Comparison of ENCODE assay signal across 2 cellular contexts in the genomic region with DNA sequence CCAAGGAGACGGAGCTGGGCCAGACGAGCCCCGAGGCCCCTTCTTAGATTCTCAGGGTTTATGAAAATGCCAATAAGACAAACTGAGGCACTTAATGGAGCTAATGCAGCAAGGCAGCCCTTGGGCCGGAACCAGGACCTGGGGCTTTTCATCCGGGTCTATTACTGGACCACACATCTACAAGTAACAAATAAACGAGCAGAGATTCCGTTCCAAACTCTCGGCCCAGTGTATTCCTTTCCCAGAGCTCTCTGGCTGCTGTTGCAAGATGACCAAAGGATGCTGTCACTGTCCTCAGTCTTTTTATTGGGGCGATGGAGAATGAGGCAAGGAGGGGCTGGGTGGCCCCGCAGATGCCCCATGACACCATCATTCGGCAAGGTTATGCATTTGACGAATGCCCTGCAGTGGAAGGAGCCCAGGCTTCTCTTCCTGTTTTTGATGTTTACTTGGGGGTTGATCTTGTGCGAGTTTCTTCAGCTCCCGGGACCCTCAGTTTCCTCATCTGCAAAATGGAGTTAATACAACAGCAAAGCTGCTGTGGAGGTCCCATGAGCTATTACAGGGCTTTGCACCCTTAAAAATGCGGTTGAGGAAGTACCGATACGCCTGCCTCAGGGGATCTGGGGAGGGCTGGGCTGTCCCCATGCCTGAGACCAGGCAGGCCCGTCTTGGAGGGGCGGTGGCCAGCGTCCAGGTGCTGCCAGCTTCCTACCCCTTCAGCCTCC.
TF ChIP-seq lines count a peak whose summit lies in the region.

No MANE protein-coding gene starts in this region.

TF ChIP-seq in A549, 52 proteins besides CTCF, POLR2A, EP300 and RAD21:
- TF ChIP-seq SMC3 (IDR thresholded peaks at IDR 0.05) (no peak), ZC3H11A (IDR thresholded peaks at IDR 0.05) (no peak), KDM5A (IDR thresholded peaks at IDR 0.05) (no peak), FOSB (CRISPR knock-in tag; IDR thresholded peaks at IDR 0.05) (no peak), GATA3 (IDR thresholded peaks at IDR 0.05; ENCODE audit: borderline replicate concordance) (no peak), RARB (CRISPR knock-in tag; IDR thresholded peaks at IDR 0.05) (no peak), MAFK (IDR thresholded peaks at IDR 0.05; ENCODE audit: partially characterized antibody) (no peak), CEBPB (IDR thresholded peaks at IDR 0.05) (no peak), JUNB (IDR thresholded peaks at IDR 0.05) (no peak), RNF2 (IDR thresholded peaks at IDR 0.05; ENCODE audit: borderline replicate concordance, low read depth) (no peak), JUN (IDR thresholded peaks at IDR 0.05) (no peak), ZSCAN20 (CRISPR knock-in tag; IDR thresholded peaks at IDR 0.05) (no peak), POLR2AphosphoS2 (conservative IDR thresholded peaks at IDR 0.05; ENCODE audit: low read length) (no peak), MAZ (IDR thresholded peaks at IDR 0.05; ENCODE audit: borderline replicate concordance, low read depth, low read length) (no peak), HOXB5 (CRISPR knock-in tag; IDR thresholded peaks at IDR 0.05) (no peak), NFE2L2 (conservative IDR thresholded peaks at IDR 0.05; ENCODE audit: low read length) (no peak), HMGXB4 (CRISPR knock-in tag; IDR thresholded peaks at IDR 0.05; ENCODE audit: borderline replicate concordance) (no peak)
- TF ChIP-seq, protein P1, sequence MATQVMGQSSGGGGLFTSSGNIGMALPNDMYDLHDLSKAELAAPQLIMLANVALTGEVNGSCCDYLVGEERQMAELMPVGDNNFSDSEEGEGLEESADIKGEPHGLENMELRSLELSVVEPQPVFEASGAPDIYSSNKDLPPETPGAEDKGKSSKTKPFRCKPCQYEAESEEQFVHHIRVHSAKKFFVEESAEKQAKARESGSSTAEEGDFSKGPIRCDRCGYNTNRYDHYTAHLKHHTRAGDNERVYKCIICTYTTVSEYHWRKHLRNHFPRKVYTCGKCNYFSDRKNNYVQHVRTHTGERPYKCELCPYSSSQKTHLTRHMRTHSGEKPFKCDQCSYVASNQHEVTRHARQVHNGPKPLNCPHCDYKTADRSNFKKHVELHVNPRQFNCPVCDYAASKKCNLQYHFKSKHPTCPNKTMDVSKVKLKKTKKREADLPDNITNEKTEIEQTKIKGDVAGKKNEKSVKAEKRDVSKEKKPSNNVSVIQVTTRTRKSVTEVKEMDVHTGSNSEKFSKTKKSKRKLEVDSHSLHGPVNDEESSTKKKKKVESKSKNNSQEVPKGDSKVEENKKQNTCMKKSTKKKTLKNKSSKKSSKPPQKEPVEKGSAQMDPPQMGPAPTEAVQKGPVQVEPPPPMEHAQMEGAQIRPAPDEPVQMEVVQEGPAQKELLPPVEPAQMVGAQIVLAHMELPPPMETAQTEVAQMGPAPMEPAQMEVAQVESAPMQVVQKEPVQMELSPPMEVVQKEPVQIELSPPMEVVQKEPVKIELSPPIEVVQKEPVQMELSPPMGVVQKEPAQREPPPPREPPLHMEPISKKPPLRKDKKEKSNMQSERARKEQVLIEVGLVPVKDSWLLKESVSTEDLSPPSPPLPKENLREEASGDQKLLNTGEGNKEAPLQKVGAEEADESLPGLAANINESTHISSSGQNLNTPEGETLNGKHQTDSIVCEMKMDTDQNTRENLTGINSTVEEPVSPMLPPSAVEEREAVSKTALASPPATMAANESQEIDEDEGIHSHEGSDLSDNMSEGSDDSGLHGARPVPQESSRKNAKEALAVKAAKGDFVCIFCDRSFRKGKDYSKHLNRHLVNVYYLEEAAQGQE (IDR thresholded peaks at IDR 0.05), result no peak

TF ChIP-seq in GM12878, 131 proteins besides CTCF, POLR2A, EP300 and RAD21:
- TF ChIP-seq STAT3 (IDR thresholded peaks at IDR 0.05; ENCODE audit: low read depth, low read length), result no peak
- TF ChIP-seq IKZF2 (IDR thresholded peaks at IDR 0.05), result no peak
- no peak for TF ChIP-seq TBL1XR1 (IDR thresholded peaks at IDR 0.05; ENCODE audit: low read depth, low read length)
- no peak for TF ChIP-seq HDGF (IDR thresholded peaks at IDR 0.05)
- no peak for TF ChIP-seq HDAC2 (IDR thresholded peaks at IDR 0.05)
- no peak for TF ChIP-seq SMARCA5 (IDR thresholded peaks at IDR 0.05)
- TF ChIP-seq, protein P2, sequence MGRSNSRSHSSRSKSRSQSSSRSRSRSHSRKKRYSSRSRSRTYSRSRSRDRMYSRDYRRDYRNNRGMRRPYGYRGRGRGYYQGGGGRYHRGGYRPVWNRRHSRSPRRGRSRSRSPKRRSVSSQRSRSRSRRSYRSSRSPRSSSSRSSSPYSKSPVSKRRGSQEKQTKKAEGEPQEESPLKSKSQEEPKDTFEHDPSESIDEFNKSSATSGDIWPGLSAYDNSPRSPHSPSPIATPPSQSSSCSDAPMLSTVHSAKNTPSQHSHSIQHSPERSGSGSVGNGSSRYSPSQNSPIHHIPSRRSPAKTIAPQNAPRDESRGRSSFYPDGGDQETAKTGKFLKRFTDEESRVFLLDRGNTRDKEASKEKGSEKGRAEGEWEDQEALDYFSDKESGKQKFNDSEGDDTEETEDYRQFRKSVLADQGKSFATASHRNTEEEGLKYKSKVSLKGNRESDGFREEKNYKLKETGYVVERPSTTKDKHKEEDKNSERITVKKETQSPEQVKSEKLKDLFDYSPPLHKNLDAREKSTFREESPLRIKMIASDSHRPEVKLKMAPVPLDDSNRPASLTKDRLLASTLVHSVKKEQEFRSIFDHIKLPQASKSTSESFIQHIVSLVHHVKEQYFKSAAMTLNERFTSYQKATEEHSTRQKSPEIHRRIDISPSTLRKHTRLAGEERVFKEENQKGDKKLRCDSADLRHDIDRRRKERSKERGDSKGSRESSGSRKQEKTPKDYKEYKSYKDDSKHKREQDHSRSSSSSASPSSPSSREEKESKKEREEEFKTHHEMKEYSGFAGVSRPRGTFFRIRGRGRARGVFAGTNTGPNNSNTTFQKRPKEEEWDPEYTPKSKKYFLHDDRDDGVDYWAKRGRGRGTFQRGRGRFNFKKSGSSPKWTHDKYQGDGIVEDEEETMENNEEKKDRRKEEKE (IDR thresholded peaks at IDR 0.05), result no peak
- no peak for TF ChIP-seq USF1 (IDR thresholded peaks at IDR 0.05; ENCODE audit: borderline replicate concordance, extremely low read length, insufficient read depth, low read depth, low read length)
- no peak for TF ChIP-seq CBX5 (IDR thresholded peaks at IDR 0.05; ENCODE audit: low read depth)
- TF ChIP-seq EGR1 (IDR thresholded peaks at IDR 0.05; ENCODE audit: borderline replicate concordance in 1 of 2, low read depth in 2 of 2, low read length in 2 of 2), result no peak
- no peak for TF ChIP-seq YBX1 (IDR thresholded peaks at IDR 0.05)
- no peak for TF ChIP-seq CHD1 (IDR thresholded peaks at IDR 0.05; ENCODE audit: low read depth, low read length)
- TF ChIP-seq ATF7 (IDR thresholded peaks at IDR 0.05; ENCODE audit: low read depth), result no peak
- no peak for TF ChIP-seq MEF2B (IDR thresholded peaks at IDR 0.05; ENCODE audit: partially characterized antibody, poor library complexity, severe bottlenecking)
- no peak for TF ChIP-seq MTA2 (IDR thresholded peaks at IDR 0.05; ENCODE audit: low read depth)
- no peak for TF ChIP-seq SP1 (IDR thresholded peaks at IDR 0.05; ENCODE audit: low read depth, low read length)
- no peak for TF ChIP-seq MXI1 (IDR thresholded peaks at IDR 0.05; ENCODE audit: low read depth, low read length)
- TF ChIP-seq CEBPB (IDR thresholded peaks at IDR 0.05; ENCODE audit: borderline replicate concordance in 1 of 2, low read depth in 2 of 2, low read length in 2 of 2), result no peak
